ENCODE assay signal across 8 cellular contexts in the genomic region with DNA sequence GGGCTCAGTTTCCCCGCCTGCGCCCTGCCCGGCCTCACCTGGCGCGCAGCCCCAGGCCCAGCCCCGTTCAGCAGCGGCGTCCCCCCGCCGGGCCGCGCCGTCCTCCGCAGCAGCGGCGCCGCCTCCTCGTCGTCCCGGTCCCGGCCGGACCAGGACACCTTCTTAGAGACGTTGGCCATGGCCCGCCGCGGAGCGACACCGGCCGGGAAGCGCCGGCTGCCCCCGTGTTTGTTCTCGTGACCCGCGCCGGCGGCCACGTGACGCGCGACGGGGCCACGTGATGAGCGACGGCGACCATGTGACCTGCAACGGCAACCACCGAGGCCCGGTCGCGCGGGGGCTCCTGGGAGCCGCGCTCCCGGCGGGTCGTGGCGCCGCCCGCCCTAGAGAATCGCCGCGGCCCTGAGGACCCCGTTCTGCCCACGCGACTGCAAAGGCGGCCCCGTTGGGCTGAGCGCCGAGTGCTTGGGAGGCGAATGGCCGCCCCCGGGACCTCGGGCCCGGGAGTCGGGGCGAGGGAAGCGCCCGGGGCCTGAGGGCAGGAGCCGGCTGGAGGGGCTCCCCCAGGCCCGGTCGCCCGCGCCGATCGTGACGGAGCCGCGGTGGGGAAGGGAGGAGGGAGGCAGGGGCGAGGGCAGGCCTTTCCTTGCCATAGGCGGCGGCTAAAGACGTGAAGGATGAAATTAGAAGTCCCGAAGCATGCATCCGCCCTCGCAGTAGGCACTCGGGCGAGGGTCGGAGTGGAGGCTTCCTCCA. TPM values are rescaled to one million over a fixed set of nuclear protein-coding genes. Genes with fewer than 3 reads are reported as not detected.
DNase-seq lines count a peak whose midpoint lies in the region; ATAC-seq and TF ChIP-seq lines count a peak whose summit lies in the region.

A gene with protein sequence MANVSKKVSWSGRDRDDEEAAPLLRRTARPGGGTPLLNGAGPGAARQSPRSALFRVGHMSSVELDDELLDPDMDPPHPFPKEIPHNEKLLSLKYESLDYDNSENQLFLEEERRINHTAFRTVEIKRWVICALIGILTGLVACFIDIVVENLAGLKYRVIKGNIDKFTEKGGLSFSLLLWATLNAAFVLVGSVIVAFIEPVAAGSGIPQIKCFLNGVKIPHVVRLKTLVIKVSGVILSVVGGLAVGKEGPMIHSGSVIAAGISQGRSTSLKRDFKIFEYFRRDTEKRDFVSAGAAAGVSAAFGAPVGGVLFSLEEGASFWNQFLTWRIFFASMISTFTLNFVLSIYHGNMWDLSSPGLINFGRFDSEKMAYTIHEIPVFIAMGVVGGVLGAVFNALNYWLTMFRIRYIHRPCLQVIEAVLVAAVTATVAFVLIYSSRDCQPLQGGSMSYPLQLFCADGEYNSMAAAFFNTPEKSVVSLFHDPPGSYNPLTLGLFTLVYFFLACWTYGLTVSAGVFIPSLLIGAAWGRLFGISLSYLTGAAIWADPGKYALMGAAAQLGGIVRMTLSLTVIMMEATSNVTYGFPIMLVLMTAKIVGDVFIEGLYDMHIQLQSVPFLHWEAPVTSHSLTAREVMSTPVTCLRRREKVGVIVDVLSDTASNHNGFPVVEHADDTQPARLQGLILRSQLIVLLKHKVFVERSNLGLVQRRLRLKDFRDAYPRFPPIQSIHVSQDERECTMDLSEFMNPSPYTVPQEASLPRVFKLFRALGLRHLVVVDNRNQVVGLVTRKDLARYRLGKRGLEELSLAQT (minus strand): TSS at position 233 of the 756 bp plus-strand sequence. CDS start 54 bp downstream, at position 179.

- peak; percentile 90 for DNase-seq in COLO829 (ENCODE audit: low spot score)
- DNase-seq in HS-27A (ENCODE audit: low read depth), result peak; percentile 38
- DNase-seq in activated T-cell treated with anti-CD3 and anti-CD28 coated beads for 24 hours (ENCODE audit: low read depth), result peak; percentile 88
- peak; percentile 98 for DNase-seq in epidermal melanocyte (ENCODE audit: insufficient read length, low spot score)
- peak; percentile 82 to 85 for DNase-seq in stimulated activated CD8-positive, alpha-beta memory T cell treated with anti-CD3 and anti-CD28 coated beads, Interleukin-2, amount 100 ng/mL, for 48 hours (ENCODE audit: low read depth in 2 of 2)

- no peak for TF ChIP-seq CTCF in OCI-LY1 (IDR thresholded peaks at IDR 0.05; ENCODE audit: low read length)

- no peaks in the 10 kb centered on the region for H4K20me1 ChIP-seq in OCI-LY1 (ENCODE audit: insufficient read depth, low read length)

- no peaks in the 10 kb centered on the region for H3F3A ChIP-seq in OCI-LY1 (ENCODE audit: insufficient read depth, low read length)

- H3K4me2 ChIP-seq in OCI-LY1 (ENCODE audit: low read length), result peak within 1 kb of the TSS; percentile 93

- no peak within 1 kb of the TSS for H3K27ac ChIP-seq in OCI-LY1 (ENCODE audit: low read depth, low read length, poor library complexity, severe bottlenecking)

- H3K79me2 ChIP-seq in OCI-LY1 (ENCODE audit: insufficient read depth, low read length), result 0 out of 2 replicates have a peak, but pooled peaks cover 5% of the 10 kb centered on the region

- no peak within 1 kb of the TSS for H2AFZ ChIP-seq in OCI-LY1 (ENCODE audit: low read length)

- no peaks in the 10 kb centered on the region for H3K9me3 ChIP-seq in OCI-LY1 (ENCODE audit: low read length)
- H3K9me3 ChIP-seq in mononuclear cell (ENCODE audit: low read depth, low read length), result no peaks in the 10 kb centered on the region

- H3K9me2 ChIP-seq in OCI-LY1 (ENCODE audit: low read depth, low read length), result no peaks in the 10 kb centered on the region

- peak within 1 kb of the TSS; percentile 95 for H3K9ac ChIP-seq in OCI-LY1 (ENCODE audit: low read length)

- H3K36me3 ChIP-seq in OCI-LY1 (ENCODE audit: insufficient read depth, low read length), result no peaks in the 10 kb centered on the region; the same call in 1 of the 2 replicates

- peak; percentile 67 for ATAC-seq in GM19467 (IDR thresholded peaks at IDR 0.05; ENCODE audit: unreplicated experiment)

- peaks cover 27% of the 10 kb centered on the region for H3K4me1 ChIP-seq in OCI-LY1 (ENCODE audit: insufficient read depth, low read length, severe bottlenecking)
- H3K4me1 ChIP-seq in mononuclear cell (ENCODE audit: insufficient read depth, low read length), result peaks cover 54% of the 10 kb centered on the region

- H3K27me3 ChIP-seq in OCI-LY1 (ENCODE audit: insufficient read depth, low read length), result no peaks in the 10 kb centered on the region
- no peaks in the 10 kb centered on the region for H3K27me3 ChIP-seq in mononuclear cell (ENCODE audit: insufficient read depth, low read length)

- H3K4me3 ChIP-seq in OCI-LY1 (ENCODE audit: low read depth, low read length, poor library complexity, severe bottlenecking) (peak within 1 kb of the TSS; percentile 74), mononuclear cell (ENCODE audit: low read length) (peak within 1 kb of the TSS; percentile 66)

RNA-seq across cellular contexts. Expression of the gene that starts here (rescaled TPM):
- total RNA-seq in mononuclear cell, result 58.2 TPM

Comparison
In these comparisons a context has a peak if more than half of its experiments do, and no peak if none do; other contexts are left out.
1. DNase-seq: peak in every context shown above with its lines; median percentile 98 in epidermal melanocyte; 90 in COLO829; 88 in activated T-cell treated with anti-CD3 and anti-CD28 coated beads for 24 hours; 84 in stimulated activated CD8-positive, alpha-beta memory T cell treated with anti-CD3 and anti-CD28 coated beads, Interleukin-2, amount 100 ng/mL, for 48 hours; 38 in HS-27A.